14 cellular contexts compared by ENCODE assay signal in genomic region chr1:226001088-226001487, GRCh38. TPM values are rescaled to one million over a fixed set of nuclear protein-coding genes. Genes with fewer than 3 reads are reported as not detected.
DNase-seq lines count a peak whose midpoint lies in the region; ATAC-seq and TF ChIP-seq lines count a peak whose summit lies in the region.
"Had no signal": no experiment of that assay in that cellular context is flagged by ENCODE, and none has a peak within 500 bp of the region (broad histone marks: within the 10 kb centered on the region; RNA-seq: fewer than 3 reads in every experiment).

No MANE protein-coding gene starts in this region.

- peak overlapping the region; percentile 98 for H3K27ac ChIP-seq in OCI-LY1 (ENCODE audit: low read depth, low read length, poor library complexity, severe bottlenecking)
- peak overlapping the region in 3 of 4 donors; percentile 5 to 90 (median 64) for H3K27ac ChIP-seq in gastroesophageal sphincter

- ATAC-seq in activated CD4-positive, alpha-beta T cell treated with anti-CD3 and anti-CD28 coated beads for 36 hours: no peak
- ATAC-seq in gastroesophageal sphincter (no peak), sciatic nerve (no peak)
- no peak for ATAC-seq in stimulated activated naive B cell treated with anti-CD40 and anti-IgM and Interleukin-4, amounts not matched to agents 10 μg/mL and 1 μg/mL and 100 μg/mL, for 72 hours (replicated peaks)
- ATAC-seq: left lobe of liver; stimulated activated effector memory CD8-positive, alpha-beta T cell treated with anti-CD3 and anti-CD28 coated beads, Interleukin-12 subunit alpha, Interleukin-12 subunit beta, amount 100 ng/mL, for 72 hours had no signal

- H3K4me2 ChIP-seq in OCI-LY1 (ENCODE audit: low read length): no peak overlapping the region

- peak overlapping the region; percentile 35; the same call in 1 of the 2 replicates for H2AFZ ChIP-seq in OCI-LY1 (ENCODE audit: low read length)

- peak overlapping the region; percentile 98 for H3K27ac Mint-ChIP-seq in activated CD4-positive, alpha-beta T cell treated with anti-CD3 and anti-CD28 coated beads for 36 hours
- H3K27ac Mint-ChIP-seq in stimulated activated naive B cell treated with anti-CD40 and anti-IgM and Interleukin-4, amounts not matched to agents 10 μg/mL and 1 μg/mL and 100 μg/mL, for 72 hours: peak overlapping the region; percentile 97

- CTCF ChIA-PET in activated CD4-positive, alpha-beta T cell treated with anti-CD3 and anti-CD28 coated beads for 36 hours (lab: Charles Lee): interaction anchor here (2.0 kb wide), 1 partner anchor 64 kb away, joined by 7 read pairs; no protein-coding TSS in a partner anchor

- H3K4me3 ChIP-seq in OCI-LY1 (ENCODE audit: low read depth, low read length, poor library complexity, severe bottlenecking) (no peak overlapping the region), gastroesophageal sphincter (no peak overlapping the region)

- H3K9me3 Mint-ChIP-seq in activated CD4-positive, alpha-beta T cell treated with anti-CD3 and anti-CD28 coated beads for 36 hours (ENCODE audit: low read depth): peaks cover 4% of the 10 kb centered on the region
- H3K9me3 Mint-ChIP-seq in stimulated activated naive B cell treated with anti-CD40 and anti-IgM and Interleukin-4, amounts not matched to agents 10 μg/mL and 1 μg/mL and 100 μg/mL, for 72 hours: peaks cover 1 to 5% of the 10 kb centered on the region in 2 donors
- H3K9me3 Mint-ChIP-seq: stimulated activated effector memory CD8-positive, alpha-beta T cell treated with anti-CD3 and anti-CD28 coated beads, Interleukin-12 subunit alpha, Interleukin-12 subunit beta, amount 100 ng/mL, for 72 hours had no signal

- WGBS in gastroesophageal sphincter (ENCODE audit: low coverage in 1 of 2), 2 donors: 60 to 91% methylated on average over 1 to 8 of the region's 8 CpGs

- TF ChIP-seq POLR2A in gastroesophageal sphincter (IDR thresholded peaks at IDR 0.05): no peak

- no peaks in the 10 kb centered on the region for H3K27me3 ChIP-seq in OCI-LY1 (ENCODE audit: insufficient read depth, low read length)
- H3K27me3 ChIP-seq in gastroesophageal sphincter: no peaks in the 10 kb centered on the region

- H3K79me2 ChIP-seq in OCI-LY1 (ENCODE audit: insufficient read depth, low read length): peaks cover 30% of the 10 kb centered on the region

- H3K27me3 Mint-ChIP-seq in activated CD4-positive, alpha-beta T cell treated with anti-CD3 and anti-CD28 coated beads for 36 hours: no peaks in the 10 kb centered on the region
- no peaks in the 10 kb centered on the region for H3K27me3 Mint-ChIP-seq in stimulated activated naive B cell treated with anti-CD40 and anti-IgM and Interleukin-4, amounts not matched to agents 10 μg/mL and 1 μg/mL and 100 μg/mL, for 72 hours

- no peak overlapping the region for H3K4me3 Mint-ChIP-seq in activated CD4-positive, alpha-beta T cell treated with anti-CD3 and anti-CD28 coated beads for 36 hours
- peak overlapping the region; percentile 45 to 57 for H3K4me3 Mint-ChIP-seq in stimulated activated naive B cell treated with anti-CD40 and anti-IgM and Interleukin-4, amounts not matched to agents 10 μg/mL and 1 μg/mL and 100 μg/mL, for 72 hours

- H3K4me1 ChIP-seq in OCI-LY1 (ENCODE audit: insufficient read depth, low read length, severe bottlenecking) (peaks cover 60% of the 10 kb centered on the region), gastroesophageal sphincter (peaks cover 0 to 38% (median 11%) of the 10 kb centered on the region in 3 donors)

- H3K9me2 ChIP-seq in OCI-LY1 (ENCODE audit: low read depth, low read length): no peaks in the 10 kb centered on the region

- POLR2A ChIA-PET in activated CD4-positive, alpha-beta T cell treated with anti-CD3 and anti-CD28 coated beads for 36 hours (lab: Charles Lee): interaction anchor here (0.6 to 2.1 kb wide), 3 partner anchors 54 to 223 kb away, joined by 3 to 17 read pairs (median 4); partner anchors contain the start of gene SRP9

- TF ChIP-seq CTCF in OCI-LY1 (IDR thresholded peaks at IDR 0.05; ENCODE audit: low read length) (no peak), gastroesophageal sphincter (IDR thresholded peaks at IDR 0.05) (no peak)

- peaks cover 10% of the 10 kb centered on the region for H3K36me3 Mint-ChIP-seq in activated CD4-positive, alpha-beta T cell treated with anti-CD3 and anti-CD28 coated beads for 36 hours (ENCODE audit: low read depth)
- peaks cover 3 to 7% of the 10 kb centered on the region in 2 donors for H3K36me3 Mint-ChIP-seq in stimulated activated naive B cell treated with anti-CD40 and anti-IgM and Interleukin-4, amounts not matched to agents 10 μg/mL and 1 μg/mL and 100 μg/mL, for 72 hours

- H3K36me3 ChIP-seq in OCI-LY1 (ENCODE audit: insufficient read depth, low read length) (peaks cover 5% of the 10 kb centered on the region; the same call in 1 of the 2 replicates), gastroesophageal sphincter (no peaks in the 10 kb centered on the region)

- H3F3A ChIP-seq in OCI-LY1 (ENCODE audit: insufficient read depth, low read length): 0 out of 2 replicates have a peak, but pooled peaks cover 5% of the 10 kb centered on the region

- DNase-seq in activated CD4-positive, alpha-beta T cell treated with anti-CD3 and anti-CD28 coated beads for 36 hours: no peak
- DNase-seq in activated CD4-positive, alpha-beta T cell treated with anti-CD3 and anti-CD28 coated beads, Interleukin-2, amount 50 U/mL, for 48 hours: no peak
- DNase-seq in stimulated activated naive B cell treated with anti-CD40 and anti-IgM and Interleukin-4, amounts not matched to agents 10 μg/mL and 1 μg/mL and 100 μg/mL, for 72 hours: no peak
- DNase-seq in GM19240 (ENCODE audit: insufficient read length, low spot score) (no peak), sciatic nerve (ENCODE audit: low spot score) (no peak), NCI-H2227 treated with DMSO at 0.1 percent for 48 hours (lab: John Stamatoyannopoulos, UW) (no peak)
- DNase-seq: DMS 273 treated with DMSO at 0.1 percent for 48 hours; IMR-90; NCI-H1694 treated with DMSO at 0.1 percent for 48 hours; stimulated activated CD4-positive, alpha-beta T cell treated with anti-CD3 and anti-CD28 coated beads, Interleukin-1b, Interleukin-23, amount 100 ng/mL, for 48 hours had no signal

- H3K9ac ChIP-seq in OCI-LY1 (ENCODE audit: low read length): no peak overlapping the region

- 0 out of 2 replicates have a peak, but pooled peaks cover 3% of the 10 kb centered on the region for H4K20me1 ChIP-seq in OCI-LY1 (ENCODE audit: insufficient read depth, low read length)

- intact Hi-C loops in activated CD4-positive, alpha-beta T cell treated with anti-CD3 and anti-CD28 coated beads for 36 hours (cut with DNase I, micrococcal nuclease): loop anchor here in 1 of 2 experiments (5.0 kb wide), 1 partner anchor 1569 kb away; the partner anchor contains the start of gene WDR26
- intact Hi-C loops in sciatic nerve (cut with DNase I): no loop called here

- H3K4me1 Mint-ChIP-seq in activated CD4-positive, alpha-beta T cell treated with anti-CD3 and anti-CD28 coated beads for 36 hours: peaks cover 61% of the 10 kb centered on the region
- H3K4me1 Mint-ChIP-seq in stimulated activated naive B cell treated with anti-CD40 and anti-IgM and Interleukin-4, amounts not matched to agents 10 μg/mL and 1 μg/mL and 100 μg/mL, for 72 hours: peaks cover 44 to 64% of the 10 kb centered on the region in 2 donors

- no peak for TF ChIP-seq EP300 in gastroesophageal sphincter (IDR thresholded peaks at IDR 0.05)

- H3K9me3 ChIP-seq in OCI-LY1 (ENCODE audit: low read length): no peaks in the 10 kb centered on the region
- H3K9me3 ChIP-seq in gastroesophageal sphincter: no peaks in the 10 kb centered on the region

RNA-seq across cellular contexts. Expression of gene SDE2, which starts 1.9 kb away (rescaled TPM):
- 10 to 100 TPM; 13.5 to 15.0 TPM for total RNA-seq in activated CD4-positive, alpha-beta T cell treated with anti-CD3 and anti-CD28 coated beads for 36 hours
- total RNA-seq in gastroesophageal sphincter: 10 to 100 TPM; 15.9 to 23.2 (median 21.2) TPM
- 22.3 TPM for total RNA-seq in sciatic nerve
